Comparison of ENCODE assay signal across 13 cellular contexts in the genomic region with DNA sequence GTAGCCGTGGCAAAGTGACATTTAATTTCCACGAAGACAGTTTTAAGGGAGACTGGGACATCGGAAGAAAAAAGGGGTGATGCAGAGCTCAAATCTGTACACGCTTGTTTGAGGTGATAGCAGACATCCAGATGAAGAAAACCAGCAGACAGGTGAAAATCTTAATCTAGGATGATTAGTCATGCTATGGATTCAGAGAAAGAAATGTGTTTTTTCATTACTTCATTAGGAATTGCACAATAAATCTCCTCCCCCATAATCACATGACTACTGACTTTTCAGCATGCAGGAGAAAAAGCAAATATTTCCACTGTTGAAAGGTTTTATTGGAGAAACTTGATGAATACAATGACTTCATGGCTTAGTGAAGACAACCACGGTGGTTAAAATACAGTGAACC. TPM values are rescaled to one million over a fixed set of nuclear protein-coding genes. Genes with fewer than 3 reads are reported as not detected.
A peak's percentile ranks its signal among the peaks of the same experiment; 100 is the strongest.
DNase-seq lines count a peak whose midpoint lies in the region; ATAC-seq and TF ChIP-seq lines count a peak whose summit lies in the region.
"Had no signal": no experiment of that assay in that cellular context is flagged by ENCODE, and none has a peak within 500 bp of the region (broad histone marks: within the 10 kb centered on the region; RNA-seq: fewer than 3 reads in every experiment).

No MANE protein-coding gene starts in this region.

- peak overlapping the region; percentile 70 for H3K4me3 Mint-ChIP-seq in CD4-positive, alpha-beta T cell
- H3K4me3 Mint-ChIP-seq in naive thymus-derived CD8-positive, alpha-beta T cell: peak overlapping the region in 4 of 10 donors; percentile 18 to 68 (median 34)

- no peak for TF ChIP-seq RAD21 in Ishikawa (IDR thresholded peaks at IDR 0.05; ENCODE audit: low read depth)

- no peak for TF ChIP-seq EP300 in Ishikawa (IDR thresholded peaks at IDR 0.05; ENCODE audit: borderline replicate concordance)

- H3K36me3 Mint-ChIP-seq in CD4-positive, alpha-beta T cell (ENCODE audit: low read depth): peaks cover 35% of the 10 kb centered on the region
- H3K36me3 Mint-ChIP-seq in naive thymus-derived CD8-positive, alpha-beta T cell: peaks cover 0 to 18% (median 3%) of the 10 kb centered on the region in 3 donors

- no peaks in the 10 kb centered on the region for H3K9me3 ChIP-seq in CD4-positive, alpha-beta T cell (ENCODE audit: control insufficient read depth, low read length)
- H3K9me3 ChIP-seq: heart left ventricle, mucosa of descending colon, testis had no signal

- TF ChIP-seq CTCF in CD4-positive, alpha-beta T cell (IDR thresholded peaks at IDR 0.05): no peak
- no peak for TF ChIP-seq CTCF in cardiac fibroblast (IDR thresholded peaks at IDR 0.05; ENCODE audit: low read depth, low read length)

- CTCF ChIA-PET in CD4-positive, alpha-beta T cell (lab: Charles Lee): no interaction called here

- peak overlapping the region; percentile 1 for H3K27ac Mint-ChIP-seq in CD4-positive, alpha-beta T cell
- H3K27ac Mint-ChIP-seq in naive thymus-derived CD8-positive, alpha-beta T cell: peak overlapping the region in 6 of 10 donors; percentile 39 to 89 (median 52)
- H3K27ac Mint-ChIP-seq: activated CD8-positive, alpha-beta T cell treated with anti-CD3 and anti-CD28 coated beads, Interleukin-2, amount 10 ng/mL, durations not matched to agents 7 days and 5 days had no signal

- no peaks in the 10 kb centered on the region for H3K27me3 Mint-ChIP-seq in CD4-positive, alpha-beta T cell
- no peaks in the 10 kb centered on the region for H3K27me3 Mint-ChIP-seq in naive thymus-derived CD8-positive, alpha-beta T cell

- no peak for DNase-seq in CD4-positive, alpha-beta T cell
- DNase-seq in cardiac fibroblast (ENCODE audit: low read depth in 2 of 2) (peak; percentile 63 to 66), NCI-H446 (lab: John Stamatoyannopoulos, UW) (no peak), superior temporal gyrus (ENCODE audit: extremely low spot score) (no peak), ACHN (no peak), NOMO-1 treated with DMSO at 0.1 percent for 48 hours (lab: John Stamatoyannopoulos, UW; ENCODE audit: unreplicated experiment) (no peak)
- no peak for DNase-seq in naive thymus-derived CD8-positive, alpha-beta T cell
- DNase-seq: activated CD8-positive, alpha-beta T cell treated with anti-CD3 and anti-CD28 coated beads, Interleukin-2, amount 10 ng/mL, durations not matched to agents 7 days and 5 days; heart left ventricle; NCI-H2171 had no signal

- no peaks in the 10 kb centered on the region for H3K27me3 ChIP-seq in CD4-positive, alpha-beta T cell (ENCODE audit: control insufficient read depth, insufficient read depth, low read length)
- H3K27me3 ChIP-seq: heart left ventricle, testis had no signal

- H3K4me3 ChIP-seq in cardiac fibroblast (replicated peaks in 1 of 2; ENCODE audit: low read depth in 2 of 2, low read length in 2 of 2): no peak overlapping the region
- H3K4me3 ChIP-seq: heart left ventricle, mucosa of descending colon had no signal

- in situ Hi-C loops in ACHN (cut with HindIII; ENCODE audit: low pct_ligation_motif_present, low pct_unique_long_range_greater_than_20kb, low sequenced_read_pairs): no loop called here

- H3K4me1 Mint-ChIP-seq in CD4-positive, alpha-beta T cell (ENCODE audit: low read depth): peaks cover 59% of the 10 kb centered on the region
- peaks cover 22 to 59% (median 55%) of the 10 kb centered on the region in 4 donors for H3K4me1 Mint-ChIP-seq in naive thymus-derived CD8-positive, alpha-beta T cell

- no peak overlapping the region for H3K27ac ChIP-seq in CD4-positive, alpha-beta T cell (ENCODE audit: low read depth, low read length)
- H3K27ac ChIP-seq: heart left ventricle, testis had no signal

- no peaks in the 10 kb centered on the region for H3K9me3 Mint-ChIP-seq in CD4-positive, alpha-beta T cell
- no peaks in the 10 kb centered on the region for H3K9me3 Mint-ChIP-seq in naive thymus-derived CD8-positive, alpha-beta T cell

- no peak for ATAC-seq in CD4-positive, alpha-beta T cell (ENCODE audit: poor library complexity)
- no peak for ATAC-seq in naive thymus-derived CD8-positive, alpha-beta T cell
- ATAC-seq: activated CD8-positive, alpha-beta T cell treated with anti-CD3 and anti-CD28 coated beads, Interleukin-2, amount 10 ng/mL, durations not matched to agents 7 days and 5 days; heart left ventricle; mucosa of descending colon had no signal

- intact Hi-C loops in CD4-positive, alpha-beta T cell (cut with DNase I, micrococcal nuclease): loop anchor here (5.0 to 10.0 kb wide), 4 partner anchors 58 to 1394 kb away; a partner anchor contains a TSS

- POLR2A ChIA-PET in CD4-positive, alpha-beta T cell (lab: Charles Lee): interaction anchor here (0.8 kb wide), 1 partner anchor 10 kb away, joined by 3 read pairs; no protein-coding TSS in a partner anchor
- POLR2A ChIA-PET in naive thymus-derived CD8-positive, alpha-beta T cell (lab: Charles Lee): interaction anchor here (0.6 kb wide), 1 partner anchor 12 kb away, joined by 3 read pairs; no protein-coding TSS in a partner anchor

TF ChIP-seq in Ishikawa, 13 proteins besides CTCF, POLR2A, EP300 and RAD21:
- TF ChIP-seq EGR1 (IDR thresholded peaks at IDR 0.05) (no peak), CREB1 (IDR thresholded peaks at IDR 0.05; ENCODE audit: low read depth) (no peak), TCF12 (IDR thresholded peaks at IDR 0.05; ENCODE audit: low read depth) (no peak), TEAD4 (IDR thresholded peaks at IDR 0.05) (no peak), CEBPB (IDR thresholded peaks at IDR 0.05) (peak; percentile 94), NFIC (IDR thresholded peaks at IDR 0.05) (no peak), TAF1 (IDR thresholded peaks at IDR 0.05; ENCODE audit: low read depth) (no peak)
- TF ChIP-seq, protein P1, sequence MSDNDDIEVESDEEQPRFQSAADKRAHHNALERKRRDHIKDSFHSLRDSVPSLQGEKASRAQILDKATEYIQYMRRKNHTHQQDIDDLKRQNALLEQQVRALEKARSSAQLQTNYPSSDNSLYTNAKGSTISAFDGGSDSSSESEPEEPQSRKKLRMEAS (IDR thresholded peaks at IDR 0.05): no peak
- TF ChIP-seq, protein P2, sequence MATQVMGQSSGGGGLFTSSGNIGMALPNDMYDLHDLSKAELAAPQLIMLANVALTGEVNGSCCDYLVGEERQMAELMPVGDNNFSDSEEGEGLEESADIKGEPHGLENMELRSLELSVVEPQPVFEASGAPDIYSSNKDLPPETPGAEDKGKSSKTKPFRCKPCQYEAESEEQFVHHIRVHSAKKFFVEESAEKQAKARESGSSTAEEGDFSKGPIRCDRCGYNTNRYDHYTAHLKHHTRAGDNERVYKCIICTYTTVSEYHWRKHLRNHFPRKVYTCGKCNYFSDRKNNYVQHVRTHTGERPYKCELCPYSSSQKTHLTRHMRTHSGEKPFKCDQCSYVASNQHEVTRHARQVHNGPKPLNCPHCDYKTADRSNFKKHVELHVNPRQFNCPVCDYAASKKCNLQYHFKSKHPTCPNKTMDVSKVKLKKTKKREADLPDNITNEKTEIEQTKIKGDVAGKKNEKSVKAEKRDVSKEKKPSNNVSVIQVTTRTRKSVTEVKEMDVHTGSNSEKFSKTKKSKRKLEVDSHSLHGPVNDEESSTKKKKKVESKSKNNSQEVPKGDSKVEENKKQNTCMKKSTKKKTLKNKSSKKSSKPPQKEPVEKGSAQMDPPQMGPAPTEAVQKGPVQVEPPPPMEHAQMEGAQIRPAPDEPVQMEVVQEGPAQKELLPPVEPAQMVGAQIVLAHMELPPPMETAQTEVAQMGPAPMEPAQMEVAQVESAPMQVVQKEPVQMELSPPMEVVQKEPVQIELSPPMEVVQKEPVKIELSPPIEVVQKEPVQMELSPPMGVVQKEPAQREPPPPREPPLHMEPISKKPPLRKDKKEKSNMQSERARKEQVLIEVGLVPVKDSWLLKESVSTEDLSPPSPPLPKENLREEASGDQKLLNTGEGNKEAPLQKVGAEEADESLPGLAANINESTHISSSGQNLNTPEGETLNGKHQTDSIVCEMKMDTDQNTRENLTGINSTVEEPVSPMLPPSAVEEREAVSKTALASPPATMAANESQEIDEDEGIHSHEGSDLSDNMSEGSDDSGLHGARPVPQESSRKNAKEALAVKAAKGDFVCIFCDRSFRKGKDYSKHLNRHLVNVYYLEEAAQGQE (IDR thresholded peaks at IDR 0.05; ENCODE audit: low read depth): no peak
- TF ChIP-seq, protein P3, sequence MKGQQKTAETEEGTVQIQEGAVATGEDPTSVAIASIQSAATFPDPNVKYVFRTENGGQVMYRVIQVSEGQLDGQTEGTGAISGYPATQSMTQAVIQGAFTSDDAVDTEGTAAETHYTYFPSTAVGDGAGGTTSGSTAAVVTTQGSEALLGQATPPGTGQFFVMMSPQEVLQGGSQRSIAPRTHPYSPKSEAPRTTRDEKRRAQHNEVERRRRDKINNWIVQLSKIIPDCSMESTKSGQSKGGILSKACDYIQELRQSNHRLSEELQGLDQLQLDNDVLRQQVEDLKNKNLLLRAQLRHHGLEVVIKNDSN (IDR thresholded peaks at IDR 0.05): peak; percentile 75

RNA-seq across cellular contexts. Expression of a gene that starts 2.5 kb away (rescaled TPM):
- 10 to 100 TPM; 11.6 to 13.5 TPM for total RNA-seq in CD4-positive, alpha-beta T cell
- 10 to 100 TPM; 50.7 to 55.7 TPM for total RNA-seq in naive thymus-derived CD8-positive, alpha-beta T cell
- 10 to 100 TPM; 45.0 to 52.7 (median 49.5) TPM for polyA plus RNA-seq in naive thymus-derived CD8-positive, alpha-beta T cell

RNA-seq across cellular contexts. Expression of a gene that starts 2.8 kb away (rescaled TPM):
- 10 to 100 TPM; 34.7 to 40.5 TPM for total RNA-seq in CD4-positive, alpha-beta T cell
- 10 to 100 TPM; 42.3 to 42.9 TPM for total RNA-seq in naive thymus-derived CD8-positive, alpha-beta T cell
- polyA plus RNA-seq in naive thymus-derived CD8-positive, alpha-beta T cell: 10 to 100 TPM; 83.1 to 91.0 (median 83.6) TPM

Comparison
In these comparisons a context has a peak if more than half of its experiments do, and no peak if none do; other contexts are left out.
1. DNase-seq: peak in cardiac fibroblast (2 of 2); none in CD4-positive, alpha-beta T cell (0 of 10), naive thymus-derived CD8-positive, alpha-beta T cell (0 of 10), NCI-H446 (0 of 2), superior temporal gyrus (single experiment), ACHN (single experiment) and NOMO-1 treated with DMSO at 0.1 percent for 48 hours (single experiment).